13 cellular contexts compared by ENCODE assay signal in the genomic region with DNA sequence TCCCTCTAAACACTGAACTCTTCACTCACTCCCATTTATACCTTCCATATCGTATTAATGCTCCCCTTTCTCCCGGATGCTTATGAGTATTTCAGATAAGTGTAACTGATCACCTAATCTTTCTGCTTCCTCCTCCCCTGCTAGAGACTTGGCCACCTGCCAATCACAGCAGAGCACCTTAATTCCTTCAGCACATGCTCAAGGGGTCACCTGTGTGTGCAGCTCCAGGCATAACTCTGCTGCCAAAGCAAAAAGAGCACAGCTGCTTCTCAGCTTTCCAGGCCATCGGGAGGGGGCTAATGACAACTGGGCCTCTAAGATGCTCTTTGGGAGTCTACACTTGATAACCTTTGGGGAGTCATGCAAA.
DNase-seq lines count a peak whose midpoint lies in the region; ATAC-seq and TF ChIP-seq lines count a peak whose summit lies in the region.
"Had no signal": no experiment of that assay in that cellular context is flagged by ENCODE, and none has a peak within 500 bp of the region (broad histone marks: within the 10 kb centered on the region; RNA-seq: fewer than 3 reads in every experiment).

No MANE protein-coding gene starts in this region.

- no peaks in the 10 kb centered on the region for H3K27me3 Mint-ChIP-seq in activated CD8-positive, alpha-beta memory T cell treated with anti-CD3 and anti-CD28 coated beads, Interleukin-2, amount 10 ng/mL, durations not matched to agents 7 days and 5 days
- H3K27me3 Mint-ChIP-seq in nephron (ENCODE audit: low read depth), result peaks cover 4% of the 10 kb centered on the region

- no peaks in the 10 kb centered on the region for H3K36me3 Mint-ChIP-seq in activated CD8-positive, alpha-beta memory T cell treated with anti-CD3 and anti-CD28 coated beads, Interleukin-2, amount 10 ng/mL, durations not matched to agents 7 days and 5 days
- H3K36me3 Mint-ChIP-seq in nephron (ENCODE audit: low read depth), result no peaks in the 10 kb centered on the region

- peaks cover 6% of the 10 kb centered on the region for H3K4me1 Mint-ChIP-seq in activated CD8-positive, alpha-beta memory T cell treated with anti-CD3 and anti-CD28 coated beads, Interleukin-2, amount 10 ng/mL, durations not matched to agents 7 days and 5 days
- peaks cover 32% of the 10 kb centered on the region for H3K4me1 Mint-ChIP-seq in nephron

- H3K27ac Mint-ChIP-seq in activated CD8-positive, alpha-beta memory T cell treated with anti-CD3 and anti-CD28 coated beads, Interleukin-2, amount 10 ng/mL, durations not matched to agents 7 days and 5 days, result no peak overlapping the region
- H3K27ac Mint-ChIP-seq in nephron, result peak overlapping the region; percentile 0 to 75 (median 16)

- TF ChIP-seq CTCF in nephron (IDR thresholded peaks at IDR 0.05; ENCODE audit: unreplicated experiment in 3 of 3), result no peak

- DNase-seq in activated CD8-positive, alpha-beta memory T cell treated with anti-CD3 and anti-CD28 coated beads, Interleukin-2, amount 50 U/mL, for 4 hours, result peak; percentile 19
- DNase-seq in activated CD8-positive, alpha-beta memory T cell treated with anti-CD3 and anti-CD28 coated beads, Interleukin-2, amount 10 ng/mL, durations not matched to agents 7 days and 5 days, result no peak
- DNase-seq in NCI-H524 treated with DMSO at 0.1 percent for 48 hours (lab: John Stamatoyannopoulos, UW) (peak; percentile 29), superior temporal gyrus (ENCODE audit: extremely low spot score) (no peak), G401 (ENCODE audit: low spot score) (no peak)
- DNase-seq: activated CD8-positive, alpha-beta memory T cell treated with anti-CD3 and anti-CD28 coated beads, Interleukin-2, amount 50 U/mL, for 48 hours; cerebellar nuclear complex; foreskin fibroblast; left ventricle myocardium superior; NCI-H1694 had no signal

- CTCF ChIA-PET in activated CD8-positive, alpha-beta memory T cell treated with anti-CD3 and anti-CD28 coated beads, Interleukin-2, amount 10 ng/mL, durations not matched to agents 7 days and 5 days (lab: Charles Lee), result no interaction called here

- no peak overlapping the region for H3K4me3 Mint-ChIP-seq in activated CD8-positive, alpha-beta memory T cell treated with anti-CD3 and anti-CD28 coated beads, Interleukin-2, amount 10 ng/mL, durations not matched to agents 7 days and 5 days
- H3K4me3 Mint-ChIP-seq in nephron, result no peak overlapping the region

- ATAC-seq in activated CD8-positive, alpha-beta memory T cell treated with anti-CD3 and anti-CD28 coated beads, Interleukin-2, amount 10 ng/mL, durations not matched to agents 7 days and 5 days, result no peak
- ATAC-seq in HG02884 (IDR thresholded peaks at IDR 0.05; ENCODE audit: unreplicated experiment) (peak; percentile 31), HG02938 (IDR thresholded peaks at IDR 0.05; ENCODE audit: unreplicated experiment) (no peak)
- ATAC-seq: left ventricle myocardium superior had no signal

- in situ Hi-C loops in G401 (cut with HindIII; ENCODE audit: low sequenced_read_pairs), result no loop called here

- no peaks in the 10 kb centered on the region for H3K9me3 Mint-ChIP-seq in activated CD8-positive, alpha-beta memory T cell treated with anti-CD3 and anti-CD28 coated beads, Interleukin-2, amount 10 ng/mL, durations not matched to agents 7 days and 5 days (ENCODE audit: low read depth)
- H3K9me3 Mint-ChIP-seq in nephron, result no peaks in the 10 kb centered on the region

Comparison
In these comparisons a context has a peak if more than half of its experiments do, and no peak if none do; other contexts are left out.
1. DNase-seq: peak in activated CD8-positive, alpha-beta memory T cell treated with anti-CD3 and anti-CD28 coated beads, Interleukin-2, amount 50 U/mL, for 4 hours (single experiment) and NCI-H524 treated with DMSO at 0.1 percent for 48 hours (single experiment); none in activated CD8-positive, alpha-beta memory T cell treated with anti-CD3 and anti-CD28 coated beads, Interleukin-2, amount 10 ng/mL, durations not matched to agents 7 days and 5 days (single experiment), superior temporal gyrus (single experiment) and G401 (single experiment).